7 cellular contexts compared by ENCODE assay signal in genomic region chr10:104328916-104329710, GRCh38. TPM values are rescaled to one million over a fixed set of nuclear protein-coding genes. Genes with fewer than 3 reads are reported as not detected.
A peak's percentile ranks its signal among the peaks of the same experiment; 100 is the strongest.
DNase-seq lines count a peak whose midpoint lies in the region; ATAC-seq lines count a peak whose summit lies in the region.

No MANE protein-coding gene starts in this region.

- no peaks in the 10 kb centered on the region for H3K9me3 Mint-ChIP-seq in activated naive CD8-positive, alpha-beta T cell (ENCODE audit: low read depth)

- DNase-seq in SKM-1 (lab: John Stamatoyannopoulos, UW; ENCODE audit: unreplicated experiment) (peak; percentile 29), left ventricle myocardium superior (peak; percentile 61), retina (peak; percentile 93), NCI-H187 treated with DMSO at 0.1 percent for 48 hours (lab: John Stamatoyannopoulos, UW) (no peak)

- peaks cover 99% of the 10 kb centered on the region for H3K4me1 Mint-ChIP-seq in activated naive CD8-positive, alpha-beta T cell (ENCODE audit: low read depth)

- ATAC-seq in GM19023 (IDR thresholded peaks at IDR 0.05; ENCODE audit: unreplicated experiment) (peak; percentile 63), HG03378 (IDR thresholded peaks at IDR 0.05; ENCODE audit: unreplicated experiment) (peak; percentile 50), left ventricle myocardium superior (peak; percentile 16)

- peak overlapping the region; percentile 83 for H3K4me3 Mint-ChIP-seq in activated naive CD8-positive, alpha-beta T cell

- H3K36me3 Mint-ChIP-seq in activated naive CD8-positive, alpha-beta T cell: peaks cover 2% of the 10 kb centered on the region

- peak overlapping the region; percentile 88 for H3K27ac Mint-ChIP-seq in activated naive CD8-positive, alpha-beta T cell

- intact Hi-C loops in left ventricle myocardium superior (cut with micrococcal nuclease): no loop called here

- H3K27me3 Mint-ChIP-seq in activated naive CD8-positive, alpha-beta T cell: no peaks in the 10 kb centered on the region

RNA-seq across cellular contexts. Expression of gene ITPRIP, which starts 9.2 kb away (rescaled TPM):
- 27.6 TPM for total RNA-seq in left ventricle myocardium superior

RNA-seq across cellular contexts. Expression of gene CFAP58, which starts 24.5 kb away (rescaled TPM):
- 1.2 TPM for total RNA-seq in left ventricle myocardium superior
